Comparison of ENCODE assay signal across 18 cellular contexts in genomic region chr14:90456551-90456950, GRCh38.
"Had no signal": no experiment of that assay in that cellular context is flagged by ENCODE, and none has a peak within 500 bp of the region (broad histone marks: within the 10 kb centered on the region; RNA-seq: fewer than 3 reads in every experiment).

No MANE protein-coding gene starts in this region.

- H3K9me3 ChIP-seq: breast epithelium, heart right ventricle, left ventricle myocardium inferior, thyroid gland, vagina had no signal

- H3K27ac ChIP-seq: breast epithelium, heart right ventricle, left ventricle myocardium inferior, parathyroid adenoma, thyroid gland, vagina had no signal

- H3K36me3 ChIP-seq: breast epithelium, heart right ventricle, left ventricle myocardium inferior, thyroid gland, vagina had no signal

- FAIRE-seq: frontal cortex, keratinocyte had no signal

- H3K27me3 ChIP-seq: breast epithelium, heart right ventricle, thyroid gland, vagina had no signal

- H3K9ac ChIP-seq: parathyroid adenoma had no signal

- DNase-seq: activated CD4-positive, alpha-beta T cell treated with anti-CD3 and anti-CD28 coated beads, Interleukin-2, amount 50 U/mL, for 4 hours; activated CD4-positive, CD25-positive, alpha-beta regulatory T cell treated with anti-CD3 and anti-CD28 coated beads, Interleukin-2, amount 50 U/mL, for 72 hours; activated gamma-delta T cell; activated naive CD8-positive, alpha-beta T cell treated with anti-CD3 and anti-CD28 coated beads for 36 hours; activated T-cell treated with anti-CD3 and anti-CD28 coated beads, Interleukin-2, amount 50 U/mL, for 1 hour; effector CD4-positive, alpha-beta T cell; heart right ventricle; left ventricle myocardium inferior; nephron progenitor cell; stimulated activated CD4-positive, alpha-beta T cell treated with anti-CD3 and anti-CD28 coated beads, Interleukin-4, amount 100 ng/mL, for 4 hours; stimulated activated naive CD8-positive, alpha-beta T cell treated with anti-CD3 and anti-CD28 coated beads, Interleukin-15, amount 100 ng/mL, for 72 hours; T-helper 2 cell; thyroid gland had no signal

- H3K4me3 ChIP-seq: breast epithelium, heart right ventricle, left ventricle myocardium inferior, thyroid gland, vagina had no signal

- H3K4me1 ChIP-seq: breast epithelium, thyroid gland, vagina had no signal
